Comparison of ENCODE assay signal across 1 cellular context in genomic region chr5:72281764-72282499, GRCh38.
TF ChIP-seq lines count a peak whose summit lies in the region.

No MANE protein-coding gene starts in this region.

TF ChIP-seq in K562, 482 proteins besides CTCF, POLR2A, EP300 and RAD21 (continued from another document):
- TF ChIP-seq ATF4 (CRISPR knock-in tag; IDR thresholded peaks at IDR 0.05) (peak; percentile 100), ZNF354B (CRISPR knock-in tag; IDR thresholded peaks at IDR 0.05) (0 out of 2 replicates have a peak, but pooled peaks have one; percentile 27), SMARCA4 (IDR thresholded peaks at IDR 0.05) (peak; percentile 88), CXXC5 (CRISPR knock-in tag; IDR thresholded peaks at IDR 0.05) (peak; percentile 18; the same call in 1 of the 2 replicates), SRSF3 (IDR thresholded peaks at IDR 0.05; ENCODE audit: insufficient read depth, low read length) (no peak), ZSCAN32 (CRISPR knock-in tag; IDR thresholded peaks at IDR 0.05) (peak; percentile 98), ZNF175 (CRISPR knock-in tag; IDR thresholded peaks at IDR 0.05; ENCODE audit: low read depth) (no peak), MECOM (CRISPR knock-in tag; IDR thresholded peaks at IDR 0.05) (peak; percentile 34; the same call in 1 of the 2 replicates)
